ENCODE assay signal across 27 cellular contexts in the genomic region with DNA sequence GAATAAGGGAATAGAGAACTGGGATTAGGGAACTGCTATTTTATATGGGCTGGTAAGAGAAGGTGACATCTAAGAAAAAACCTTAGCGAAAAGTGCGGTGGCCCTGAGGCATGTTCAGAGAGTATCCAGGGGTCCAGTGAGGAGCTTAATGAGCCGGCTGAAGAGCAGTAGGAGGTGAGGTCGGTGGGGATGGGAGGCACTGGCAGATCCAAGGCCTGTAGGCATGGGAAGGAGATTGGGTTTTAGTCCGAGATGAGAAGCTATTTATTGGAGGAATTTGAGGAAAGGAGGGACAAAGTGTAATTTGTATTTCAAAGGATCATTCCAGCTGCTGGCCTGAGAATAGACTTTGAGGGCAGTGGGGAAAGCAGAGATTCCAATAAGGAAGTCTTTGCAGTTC.
DNase-seq lines count a peak whose midpoint lies in the region; ATAC-seq and TF ChIP-seq lines count a peak whose summit lies in the region.
"Had no signal": no experiment of that assay in that cellular context is flagged by ENCODE, and none has a peak within 500 bp of the region (broad histone marks: within the 10 kb centered on the region; RNA-seq: fewer than 3 reads in every experiment).

No MANE protein-coding gene starts in this region.

- no peaks in the 10 kb centered on the region for H3K9me3 Mint-ChIP-seq in Calu3 (ENCODE audit: low read depth, unreplicated experiment)
- no peaks in the 10 kb centered on the region for H3K9me3 Mint-ChIP-seq in endodermal cell
- no peaks in the 10 kb centered on the region for H3K9me3 Mint-ChIP-seq in neural crest cell
- H3K9me3 Mint-ChIP-seq: activated T-helper 2 cell treated with anti-CD3 and anti-CD28 coated beads, Interferon-gamma antibody, Interleukin-2, Interleukin-4, amounts not matched to agents 10 μg/mL and 5 μg/mL and 100 μg/mL, durations not matched to agents 14 hours and 24 hours and 36 hours; mesothelial cell of epicardium; naive thymus-derived CD4-positive, alpha-beta T cell; stimulated activated memory B cell treated with anti-CD40 and anti-IgM and Interleukin-4, amounts not matched to agents 10 μg/mL and 1 μg/mL and 100 μg/mL, for 72 hours had no signal

- WGBS in endodermal cell (ENCODE audit: insufficient coverage in 1 of 2, insufficient read length in 1 of 2), 2 experiments, result 40 to 60% methylated on average over 3 to 5 of the region's 5 CpGs

- H3K27ac Mint-ChIP-seq in Calu3 (ENCODE audit: unreplicated experiment) (peak overlapping the region; percentile 65), endodermal cell (no peak overlapping the region), neural crest cell (ENCODE audit: unreplicated experiment) (peak overlapping the region; percentile 13)
- H3K27ac Mint-ChIP-seq: activated T-helper 2 cell treated with anti-CD3 and anti-CD28 coated beads, Interferon-gamma antibody, Interleukin-2, Interleukin-4, amounts not matched to agents 10 μg/mL and 5 μg/mL and 100 μg/mL, durations not matched to agents 14 hours and 24 hours and 36 hours; stimulated activated memory B cell treated with anti-CD40 and anti-IgM and Interleukin-4, amounts not matched to agents 10 μg/mL and 1 μg/mL and 100 μg/mL, for 72 hours had no signal

- no peaks in the 10 kb centered on the region for H3K27me3 ChIP-seq in endodermal cell (ENCODE audit: control insufficient read depth, insufficient read depth, low read length, poor library complexity, severe bottlenecking)
- H3K27me3 ChIP-seq: BLaER1, brain microvascular endothelial cell, colonic mucosa, left lung, right atrium auricular region, suprapubic skin had no signal

- intact Hi-C loops in Calu3 (cut with micrococcal nuclease; ENCODE audit: unreplicated experiment), result no loop called here

- ATAC-seq in HG03432 (IDR thresholded peaks at IDR 0.05; ENCODE audit: unreplicated experiment) (no peak), GM21528 (IDR thresholded peaks at IDR 0.05; ENCODE audit: low FRiP score, unreplicated experiment) (no peak), GM19035 (IDR thresholded peaks at IDR 0.05; ENCODE audit: unreplicated experiment) (no peak), GM21717 (IDR thresholded peaks at IDR 0.05; ENCODE audit: unreplicated experiment) (no peak)
- ATAC-seq: left lung; naive thymus-derived CD4-positive, alpha-beta T cell; stimulated activated memory B cell treated with anti-CD40 and anti-IgM and Interleukin-4, amounts not matched to agents 10 μg/mL and 1 μg/mL and 100 μg/mL, for 72 hours had no signal

- H3K36me3 ChIP-seq in endodermal cell (ENCODE audit: control insufficient read depth, insufficient read depth, low read length), result peaks cover 8% of the 10 kb centered on the region
- H3K36me3 ChIP-seq: colonic mucosa, suprapubic skin had no signal

- CTCF ChIA-PET in Calu3 (lab: Charles Lee), result no interaction called here

- H3K36me3 Mint-ChIP-seq in Calu3 (ENCODE audit: insufficient read depth, unreplicated experiment) (peaks cover 31% of the 10 kb centered on the region), endodermal cell (ENCODE audit: low read depth) (peaks cover 6% of the 10 kb centered on the region), neural crest cell (ENCODE audit: low read depth) (peaks cover 10% of the 10 kb centered on the region)

- peaks cover 6% of the 10 kb centered on the region for H3K4me1 ChIP-seq in endodermal cell (ENCODE audit: control insufficient read depth, insufficient read depth, low read length)
- H3K4me1 ChIP-seq: colonic mucosa had no signal

- H3K4me3 ChIP-seq in endodermal cell (ENCODE audit: low read length), result no peak overlapping the region
- H3K4me3 ChIP-seq: BLaER1, colonic mucosa, left lung, right atrium auricular region, suprapubic skin had no signal

- H3K27me3 Mint-ChIP-seq in Calu3 (ENCODE audit: unreplicated experiment), result no peaks in the 10 kb centered on the region
- H3K27me3 Mint-ChIP-seq in endodermal cell (ENCODE audit: insufficient read depth), result no peaks in the 10 kb centered on the region
- H3K27me3 Mint-ChIP-seq in neural crest cell (ENCODE audit: low read depth), result no peaks in the 10 kb centered on the region
- H3K27me3 Mint-ChIP-seq: naive thymus-derived CD4-positive, alpha-beta T cell; stimulated activated memory B cell treated with anti-CD40 and anti-IgM and Interleukin-4, amounts not matched to agents 10 μg/mL and 1 μg/mL and 100 μg/mL, for 72 hours had no signal

- no peak overlapping the region for H3K9ac ChIP-seq in endodermal cell (ENCODE audit: extremely low read depth, low read length, poor library complexity, severe bottlenecking)
- H3K9ac ChIP-seq: BLaER1 had no signal

- H3K9me3 ChIP-seq in endodermal cell (ENCODE audit: control insufficient read depth, low read length), result no peaks in the 10 kb centered on the region
- H3K9me3 ChIP-seq: BLaER1, colonic mucosa, left lung, right atrium auricular region, suprapubic skin had no signal

- H3K4me1 Mint-ChIP-seq in Calu3 (ENCODE audit: low read depth, unreplicated experiment) (peaks cover 36% of the 10 kb centered on the region), endodermal cell (peaks cover 38% of the 10 kb centered on the region), neural crest cell (peaks cover 57% of the 10 kb centered on the region)

- BruUV-seq in Calu3 (replicated peaks; lab: Mats Ljungman, UMichigan), result no TSS peak

- DNase-seq in Calu3 (no peak), NCI-H69 (lab: John Stamatoyannopoulos, UW) (peak; percentile 75), endodermal cell (peak; percentile 67), neural crest cell (ENCODE audit: low read depth, low spot score) (no peak)
- DNase-seq: activated CD4-positive, alpha-beta T cell treated with anti-CD3 and anti-CD28 coated beads, Interleukin-2, amount 50 U/mL, for 48 hours; activated CD4-positive, CD25-positive, alpha-beta regulatory T cell; activated CD8-positive, alpha-beta memory T cell treated with anti-CD3 and anti-CD28 coated beads, Interleukin-2, amount 50 U/mL, for 48 hours; brain microvascular endothelial cell; colonic mucosa; Karpas-422; left lung; naive thymus-derived CD4-positive, alpha-beta T cell; NCI-H146; NCI-H510A; NK-92 treated with Interleukin-12 subunit alpha and Interleukin-12 subunit beta, amount 100 ng/mL, for 24 hours; SHP77 treated with DMSO at 0.1 percent for 48 hours; stimulated activated CD4-positive, alpha-beta T cell treated with anti-CD3 and anti-CD28 coated beads, Interleukin-4, amount 100 ng/mL, for 1 hour had no signal

- TF ChIP-seq CTCF in Calu3 (IDR thresholded peaks at IDR 0.05; ENCODE audit: unreplicated experiment) (no peak), endodermal cell (conservative IDR thresholded peaks at IDR 0.05) (no peak), neural crest cell (conservative IDR thresholded peaks at IDR 0.05) (no peak)

- H3K4me3 Mint-ChIP-seq in Calu3 (ENCODE audit: low read depth, unreplicated experiment), result no peak overlapping the region
- H3K4me3 Mint-ChIP-seq in endodermal cell, result no peak overlapping the region
- no peak overlapping the region for H3K4me3 Mint-ChIP-seq in neural crest cell
- H3K4me3 Mint-ChIP-seq: mesothelial cell of epicardium; stimulated activated memory B cell treated with anti-CD40 and anti-IgM and Interleukin-4, amounts not matched to agents 10 μg/mL and 1 μg/mL and 100 μg/mL, for 72 hours had no signal

- no peak overlapping the region for H3K27ac ChIP-seq in endodermal cell (ENCODE audit: low read depth, low read length)
- H3K27ac ChIP-seq: BLaER1, brain microvascular endothelial cell, colonic mucosa, left lung, right atrium auricular region, suprapubic skin had no signal

Comparison
In these comparisons a context has a peak if more than half of its experiments do, and no peak if none do; other contexts are left out.
1. DNase-seq: peak in NCI-H69 (single experiment) and endodermal cell (single experiment); none in Calu3 (single experiment) and neural crest cell (single experiment).